17 cellular contexts compared by ENCODE assay signal in the genomic region with DNA sequence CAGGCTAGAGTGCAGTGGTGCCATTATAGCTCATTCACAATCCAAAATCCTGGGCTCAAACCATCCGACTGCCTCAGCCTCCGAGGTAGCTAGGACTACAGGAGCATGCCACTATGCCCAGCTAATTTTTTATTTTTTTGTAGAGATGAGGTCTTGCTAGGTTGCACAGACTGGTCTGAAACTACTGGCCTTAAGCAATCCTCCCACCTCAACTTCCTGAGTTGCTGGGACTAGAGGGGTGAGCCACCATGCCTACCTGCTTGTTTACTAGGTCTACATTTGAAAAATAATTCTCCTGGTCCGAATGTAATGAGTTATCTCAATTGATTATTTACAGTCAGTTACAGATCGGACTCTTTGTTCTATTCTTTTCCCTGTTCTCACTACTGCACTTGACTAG.
"Had no signal": no experiment of that assay in that cellular context is flagged by ENCODE, and none has a peak within 500 bp of the region (broad histone marks: within the 10 kb centered on the region; RNA-seq: fewer than 3 reads in every experiment).

No MANE protein-coding gene starts in this region.

- H3K9ac ChIP-seq: neural progenitor cell had no signal

- DNase-seq: activated CD4-positive, alpha-beta T cell treated with anti-CD3 and anti-CD28 coated beads for 4 hours; activated gamma-delta T cell; colonic mucosa; esophagus squamous epithelium; hippocampal formation; ovary; right lobe of liver; stimulated activated CD4-positive, alpha-beta T cell treated with anti-CD3 and anti-CD28 coated beads, Interleukin-4, amount 100 ng/mL, for 4 hours; stimulated activated CD8-positive, alpha-beta memory T cell treated with anti-CD3 and anti-CD28 coated beads, Interleukin-4, amount 100 ng/mL, for 48 hours; stimulated activated naive CD8-positive, alpha-beta T cell treated with anti-CD3 and anti-CD28 coated beads, Interleukin-15, amount 100 ng/mL, for 72 hours; T-cell had no signal

- H3K27me3 Mint-ChIP-seq: stimulated activated naive CD8-positive, alpha-beta T cell treated with anti-CD3 and anti-CD28 coated beads, Interleukin-15, amount 100 ng/mL, for 72 hours; T-cell; type B pancreatic cell had no signal

- H3K4me2 ChIP-seq: neural progenitor cell, smooth muscle cell had no signal

- H3K27ac ChIP-seq: colonic mucosa, esophagus squamous epithelium, neural progenitor cell, ovary, right lobe of liver had no signal

- H3K4me3 Mint-ChIP-seq: neural progenitor cell; stimulated activated naive CD8-positive, alpha-beta T cell treated with anti-CD3 and anti-CD28 coated beads, Interleukin-15, amount 100 ng/mL, for 72 hours; type B pancreatic cell; WTC11 had no signal

- H3K9me3 Mint-ChIP-seq: neural progenitor cell, type B pancreatic cell, WTC11 had no signal

- H2AFZ ChIP-seq: neural progenitor cell had no signal

- H3K9me3 ChIP-seq: colonic mucosa, esophagus squamous epithelium, ovary, right lobe of liver had no signal

- H3K27me3 ChIP-seq: colonic mucosa, esophagus squamous epithelium, neural progenitor cell, ovary, right lobe of liver had no signal

- H3K27ac Mint-ChIP-seq: neural progenitor cell; stimulated activated naive CD8-positive, alpha-beta T cell treated with anti-CD3 and anti-CD28 coated beads, Interleukin-15, amount 100 ng/mL, for 72 hours; type B pancreatic cell; WTC11 had no signal

- H3K4me1 Mint-ChIP-seq: neural progenitor cell had no signal

- H3K4me1 ChIP-seq: colonic mucosa, esophagus squamous epithelium, neural progenitor cell, right lobe of liver had no signal

- ATAC-seq: activated naive CD4-positive, alpha-beta T cell treated with anti-CD3 and anti-CD28 coated beads, Interleukin-2, amount 50 U/mL, for 72 hours; left lobe of liver; right lobe of liver; stimulated activated naive CD8-positive, alpha-beta T cell treated with anti-CD3 and anti-CD28 coated beads, Interleukin-15, amount 100 ng/mL, for 72 hours; T-cell; WTC11 had no signal
